ENCODE assay signal across 12 cellular contexts in the genomic region with DNA sequence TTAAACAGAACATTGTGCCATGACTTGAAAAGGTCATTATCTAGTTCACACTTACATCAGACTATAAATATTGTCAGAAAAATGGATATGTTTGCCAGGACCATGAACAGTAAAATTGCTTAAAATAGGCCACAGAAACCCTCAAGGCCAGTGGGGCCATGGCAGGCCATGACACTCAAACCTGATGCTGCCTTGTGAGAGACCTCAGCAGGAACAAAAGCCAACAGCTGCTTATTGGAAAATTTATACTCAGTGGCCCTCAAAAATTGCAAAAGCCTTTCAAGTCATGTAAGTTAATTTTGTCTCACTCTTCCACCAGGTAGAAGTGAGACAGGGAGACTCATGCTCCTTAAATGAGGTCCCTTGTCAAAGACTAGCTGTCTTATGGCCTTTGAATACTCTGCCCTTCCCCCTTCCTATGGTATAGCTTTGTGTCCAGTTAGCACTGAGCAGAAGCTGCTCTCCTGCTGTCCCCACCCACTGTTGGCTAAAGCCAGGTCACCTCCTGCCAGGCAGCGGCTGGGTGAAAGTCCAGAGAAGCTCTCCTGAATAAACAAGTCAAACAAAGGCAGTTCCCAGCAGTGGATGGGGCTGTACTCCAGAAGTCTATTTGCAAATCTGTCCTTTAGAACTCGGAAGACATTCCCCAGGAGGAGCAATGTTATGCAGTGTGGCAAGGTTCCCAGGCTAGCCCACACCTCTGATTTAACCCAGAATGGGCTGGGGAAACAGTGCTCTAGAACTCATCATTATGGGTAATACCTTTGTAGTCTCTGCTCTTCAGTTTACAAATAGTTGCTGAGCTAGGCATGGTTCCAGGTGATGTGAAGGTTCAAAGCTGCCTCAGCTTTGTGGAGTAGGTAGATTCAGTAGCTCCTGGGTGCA. TPM values are rescaled to one million over a fixed set of nuclear protein-coding genes. Genes with fewer than 3 reads are reported as not detected.
DNase-seq lines count a peak whose midpoint lies in the region; ATAC-seq, FAIRE-seq and TF ChIP-seq lines count a peak whose summit lies in the region.
"Had no signal": no experiment of that assay in that cellular context is flagged by ENCODE, and none has a peak within 500 bp of the region (broad histone marks: within the 10 kb centered on the region; RNA-seq: fewer than 3 reads in every experiment).

No MANE protein-coding gene starts in this region.

- TF ChIP-seq CTCF in choroid plexus epithelial cell (conservative IDR thresholded peaks at IDR 0.05; ENCODE audit: low read depth, low read length) (no peak), HepG2 (CRISPR knock-in tag; IDR thresholded peaks at IDR 0.05) (peak; percentile 37; the same call in 1 of the 2 replicates), GM13977 (IDR thresholded peaks at IDR 0.05; ENCODE audit: extremely low read depth, insufficient read depth, missing control alignments) (no peak)

- TSS peak; percentile 97 for BruUV-seq in HepG2 (replicated peaks; lab: Mats Ljungman, UMichigan)

- H3K4me3 ChIP-seq in choroid plexus epithelial cell (ENCODE audit: low read depth, low read length), result no peak overlapping the region
- peak overlapping the region in 1 of 3 experiments; percentile 20; a peak in 1 of 6 replicates for H3K4me3 ChIP-seq in HepG2 (replicated peaks in 1 of 3; ENCODE audit: insufficient read depth in 1 of 3, low read depth in 2 of 3, low read length in 3 of 3)
- peak overlapping the region in 1 of 5 donors; percentile 2 for H3K4me3 ChIP-seq in subcutaneous abdominal adipose tissue (ENCODE audit: low read depth in 1 of 5, low read length in 5 of 5)

- H2AFZ ChIP-seq in HepG2 (ENCODE audit: low read length), result no peak overlapping the region

- no peaks in the 10 kb centered on the region for H4K20me1 ChIP-seq in HepG2 (ENCODE audit: insufficient read depth, low read length)

- H3K4me3 Mint-ChIP-seq in activated T-helper 17 cell treated with anti-CD3 and anti-CD28 coated beads, Interleukin-2, amount 50 U/mL, for 72 hours, result no peak overlapping the region
- H3K4me3 Mint-ChIP-seq: central memory CD8-positive, alpha-beta T cell; T-cell had no signal

- TF ChIP-seq RAD21 in HepG2 (CRISPR knock-in tag; IDR thresholded peaks at IDR 0.05), result peak; percentile 70

- peaks cover 14% of the 10 kb centered on the region for H3K27me3 Mint-ChIP-seq in activated T-helper 17 cell treated with anti-CD3 and anti-CD28 coated beads, Interleukin-2, amount 50 U/mL, for 72 hours

- H3K27ac ChIP-seq in HepG2 (ENCODE audit: extremely low read length, insufficient read depth, low read length) (peak overlapping the region; percentile 90), subcutaneous abdominal adipose tissue (ENCODE audit: low read depth, low read length) (peak overlapping the region; percentile 83)

- TF ChIP-seq EP300 in HepG2 (IDR thresholded peaks at IDR 0.05; ENCODE audit: low read depth in 2 of 2, low read length in 2 of 2) (peak; percentile 36 to 93; a peak in 3 of 4 replicates), HepG2 (CRISPR knock-in tag; IDR thresholded peaks at IDR 0.05; ENCODE audit: borderline replicate concordance) (peak; percentile 97)

- POLR2A ChIA-PET in HepG2 (lab: Yijun Ruan, JAX), result interaction anchor here (0.7 to 6.7 kb wide), 24 partner anchors 9 to 1012 kb away, joined by 3 to 118 read pairs (median 5); partner anchors contain the start of genes ADM, CTR9, TMEM41B and WEE1

- H3K9ac ChIP-seq in HepG2 (ENCODE audit: insufficient read depth, low read depth, low read length) (peak overlapping the region; percentile 57), subcutaneous abdominal adipose tissue (ENCODE audit: low read length in 5 of 5) (peak overlapping the region in 2 of 5 donors; percentile 3 to 48)

- CTCF ChIA-PET in HepG2 (lab: Yijun Ruan, JAX; ENCODE audit: low intra/inter-chr PET ratio, low total read pairs), result interaction anchor here (1.8 kb wide), 1 partner anchor 40 kb away, joined by 6 read pairs; no protein-coding TSS in a partner anchor

- peak; percentile 59 to 73; a peak in 3 of 4 replicates for TF ChIP-seq POLR2A in HepG2 (IDR thresholded peaks at IDR 0.05; ENCODE audit: insufficient read depth in 1 of 2, low read depth in 2 of 2, low read length in 2 of 2)

- peak; percentile 97 for FAIRE-seq in HepG2 (lab: Jason Lieb, UNC)

- H3K9me3 ChIP-seq in HepG2 (ENCODE audit: low read length), result no peaks in the 10 kb centered on the region
- peaks cover 0 to 8% (median 0%) of the 10 kb centered on the region in 5 donors for H3K9me3 ChIP-seq in subcutaneous abdominal adipose tissue (ENCODE audit: control insufficient read depth in 5 of 5, low read length in 5 of 5)

- H3K4me2 ChIP-seq in HepG2 (ENCODE audit: low read depth, low read length), result peak overlapping the region; percentile 60

- peak; percentile 55 for DNase-seq in HuH-7 (ENCODE audit: low spot score)
- DNase-seq in choroid plexus epithelial cell (ENCODE audit: low read depth), result peak; percentile 85
- DNase-seq in HepG2 (ENCODE audit: low spot score), result peak; percentile 98
- no peak for DNase-seq in GM13977 (ENCODE audit: low spot score)
- DNase-seq in ACHN, result no peak
- DNase-seq: NCI-H2227 treated with DMSO at 0.1 percent for 48 hours, retina, T-cell had no signal

- H3K79me2 ChIP-seq in HepG2 (ENCODE audit: insufficient read depth, low read length), result no peaks in the 10 kb centered on the region

- peak; percentile 98 for ATAC-seq in HepG2
- no peak for ATAC-seq in activated T-helper 17 cell treated with anti-CD3 and anti-CD28 coated beads, Interleukin-2, amount 50 U/mL, for 72 hours (replicated peaks)
- ATAC-seq in HG02798 (IDR thresholded peaks at IDR 0.05; ENCODE audit: poor library complexity, unreplicated experiment), result no peak
- ATAC-seq: T-cell had no signal

- H3K36me3 ChIP-seq in HepG2 (replicated peaks in 1 of 2; ENCODE audit: control insufficient read depth in 1 of 2, insufficient read depth in 2 of 2, low read length in 2 of 2) (no peaks in the 10 kb centered on the region), subcutaneous abdominal adipose tissue (ENCODE audit: control insufficient read depth in 5 of 5, insufficient read depth in 5 of 5, low read length in 5 of 5) (no peaks in the 10 kb centered on the region)

- in situ Hi-C loops in HepG2 (cut with HindIII; ENCODE audit: extremely low pct_ligation_motif_present, low pct_unique_long_range_greater_than_20kb) (loop anchor here (10.0 kb wide), 2 partner anchors 472 to 562 kb away; no protein-coding TSS in a partner anchor), GM13977 (cut with MboI; ENCODE audit: low pct_unique_long_range_greater_than_20kb, low sequenced_read_pairs, unreplicated experiment) (loop anchor here (10.0 kb wide), 1 partner anchor 122 kb away; no protein-coding TSS in a partner anchor), ACHN (cut with HindIII; ENCODE audit: low pct_ligation_motif_present, low pct_unique_long_range_greater_than_20kb, low sequenced_read_pairs) (no loop called here)

- WGBS in HepG2 (ENCODE audit: low lambda C conversion rate), result 0% methylated on average over 2 of the region's 2 CpGs

- H3K9me3 Mint-ChIP-seq in activated T-helper 17 cell treated with anti-CD3 and anti-CD28 coated beads, Interleukin-2, amount 50 U/mL, for 72 hours, result no peaks in the 10 kb centered on the region
- H3K9me3 Mint-ChIP-seq: central memory CD8-positive, alpha-beta T cell; T-cell had no signal

- no peaks in the 10 kb centered on the region for H3K36me3 Mint-ChIP-seq in activated T-helper 17 cell treated with anti-CD3 and anti-CD28 coated beads, Interleukin-2, amount 50 U/mL, for 72 hours (ENCODE audit: low read depth)
- H3K36me3 Mint-ChIP-seq: T-cell had no signal

- H3K4me1 ChIP-seq in HepG2 (ENCODE audit: insufficient read depth, low read length) (peaks cover 74% of the 10 kb centered on the region), subcutaneous abdominal adipose tissue (ENCODE audit: control insufficient read depth in 5 of 5, insufficient read depth in 5 of 5, low read length in 5 of 5) (peaks cover 15 to 69% (median 62%) of the 10 kb centered on the region in 5 donors)

- no peaks in the 10 kb centered on the region for H3K27me3 ChIP-seq in HepG2 (ENCODE audit: control insufficient read depth in 1 of 2, insufficient read depth in 2 of 2, low read length in 2 of 2)
- H3K27me3 ChIP-seq in subcutaneous abdominal adipose tissue (ENCODE audit: control insufficient read depth in 5 of 5, insufficient read depth in 4 of 5, low read length in 5 of 5), result no peaks in the 10 kb centered on the region

- intact Hi-C loops in HepG2 (cut with micrococcal nuclease; ENCODE audit: unreplicated experiment), result loop anchor here (1.0 to 2.0 kb wide), 2 partner anchors 24 to 40 kb away; no protein-coding TSS in a partner anchor

- H3K4me1 Mint-ChIP-seq in activated T-helper 17 cell treated with anti-CD3 and anti-CD28 coated beads, Interleukin-2, amount 50 U/mL, for 72 hours, result peaks cover 19% of the 10 kb centered on the region
- H3K4me1 Mint-ChIP-seq: central memory CD8-positive, alpha-beta T cell had no signal

- H3K27ac Mint-ChIP-seq in activated T-helper 17 cell treated with anti-CD3 and anti-CD28 coated beads, Interleukin-2, amount 50 U/mL, for 72 hours, result no peak overlapping the region
- H3K27ac Mint-ChIP-seq: T-cell had no signal

RNA-seq across cellular contexts. Expression of gene ADM, which starts 21.4 kb away (rescaled TPM):
- total RNA-seq in HepG2 (2016; rRNA removed; fragmentation: Illumina TruSeq; extraction: Trizol), result 4.3 and 10.7 TPM in 2 replicates
- total RNA-seq in HepG2 (2016; cell fraction: cytosol; rRNA removed; fragmentation: Illumina TruSeq; extraction: Trizol; ENCODE audit: low read depth), result 3.1 and 3.7 TPM in 2 replicates
- 3.1 and 10.5 TPM in 2 replicates for total RNA-seq in HepG2 (2016; cell fraction: insoluble cytoplasmic fraction; rRNA removed; fragmentation: Illumina TruSeq; extraction: Trizol)
- 4.4 and 5.7 TPM in 2 replicates for total RNA-seq in HepG2 (2016; cell fraction: membrane; rRNA removed; fragmentation: Illumina TruSeq; extraction: Trizol)
- 9.8 and 17.4 TPM in 2 replicates for total RNA-seq in HepG2 (2016; cell fraction: nucleus; rRNA removed; fragmentation: Illumina TruSeq; extraction: Trizol)
- polyA plus RNA-seq in HepG2 (2011; rRNA removed), result 26.1 and 35.5 TPM in 2 replicates
- 35.7 and 40.9 TPM in 2 replicates for polyA plus RNA-seq in HepG2 (2011; cell fraction: cytosol; rRNA removed)
- polyA plus RNA-seq in HepG2 (2011; cell fraction: nucleus; rRNA removed), result 35.9 and 47.6 TPM in 2 replicates
- 18.1 and 31.9 TPM in 2 replicates for polyA plus RNA-seq in HepG2 (2012)
- polyA plus RNA-seq in HepG2 (2016; cell fraction: cytosol; fragmentation: Illumina TruSeq; extraction: Trizol; ENCODE audit: low read depth), result 1.5 and 1.7 TPM in 2 replicates
- 2.6 and 3.2 TPM in 2 replicates for polyA plus RNA-seq in HepG2 (2016; cell fraction: insoluble cytoplasmic fraction; fragmentation: Illumina TruSeq; extraction: Trizol; ENCODE audit: low read depth)
- polyA plus RNA-seq in HepG2 (2016; cell fraction: membrane; fragmentation: Illumina TruSeq; extraction: Trizol; ENCODE audit: low read depth), result 1.6 and 2.2 TPM in 2 replicates
- 25.4 and 29.5 TPM in 2 replicates for polyA plus RNA-seq in HepG2 (2016; cell fraction: nucleus; fragmentation: Illumina TruSeq; extraction: Trizol; ENCODE audit: insufficient read depth, low read depth)
- polyA minus RNA-seq in HepG2 (2011; rRNA and poly(A)+ RNA removed; ENCODE audit: low replicate concordance), result 67.2 and 67.7 TPM in 2 replicates
- polyA minus RNA-seq in HepG2 (2011; cell fraction: cytosol; rRNA and poly(A)+ RNA removed), result 20.9 and 26.9 TPM in 2 replicates
- 19.2 and 28.2 TPM in 2 replicates for polyA minus RNA-seq in HepG2 (2011; cell fraction: nucleus; rRNA and poly(A)+ RNA removed)
- total RNA-seq in activated T-helper 17 cell treated with anti-CD3 and anti-CD28 coated beads, Interleukin-2, amount 50 U/mL, for 72 hours, result 100 to 1,000 TPM in 1 of 2 donors, 10 to 100 TPM in 1; 11.7 to 100 TPM

RNA-seq across cellular contexts. Expression of gene SBF2, which starts 32.3 kb away (rescaled TPM):
- 24.0 and 29.9 TPM in 2 replicates for total RNA-seq in HepG2 (2016; rRNA removed; fragmentation: Illumina TruSeq; extraction: Trizol)
- total RNA-seq in HepG2 (2016; cell fraction: cytosol; rRNA removed; fragmentation: Illumina TruSeq; extraction: Trizol; ENCODE audit: low read depth), result 6.3 and 6.7 TPM in 2 replicates
- total RNA-seq in HepG2 (2016; cell fraction: insoluble cytoplasmic fraction; rRNA removed; fragmentation: Illumina TruSeq; extraction: Trizol), result 22.0 and 29.2 TPM in 2 replicates
- total RNA-seq in HepG2 (2016; cell fraction: membrane; rRNA removed; fragmentation: Illumina TruSeq; extraction: Trizol), result 11.3 and 12.9 TPM in 2 replicates
- total RNA-seq in HepG2 (2016; cell fraction: nucleus; rRNA removed; fragmentation: Illumina TruSeq; extraction: Trizol), result 26.4 and 32.0 TPM in 2 replicates
- 45.6 and 45.8 TPM in 2 replicates for polyA plus RNA-seq in HepG2 (2011; rRNA removed)
- 30.7 and 44.4 TPM in 2 replicates for polyA plus RNA-seq in HepG2 (2011; cell fraction: cytosol; rRNA removed)
- 31.7 and 32.8 TPM in 2 replicates for polyA plus RNA-seq in HepG2 (2011; cell fraction: nucleus; rRNA removed)
- 23.2 and 27.6 TPM in 2 replicates for polyA plus RNA-seq in HepG2 (2012)
- polyA plus RNA-seq in HepG2 (2016; cell fraction: cytosol; fragmentation: Illumina TruSeq; extraction: Trizol; ENCODE audit: low read depth), result 1.1 and 1.2 TPM in 2 replicates
- polyA plus RNA-seq in HepG2 (2016; cell fraction: insoluble cytoplasmic fraction; fragmentation: Illumina TruSeq; extraction: Trizol; ENCODE audit: low read depth), result 20.9 and 24.0 TPM in 2 replicates
- 3.6 and 5.5 TPM in 2 replicates for polyA plus RNA-seq in HepG2 (2016; cell fraction: membrane; fragmentation: Illumina TruSeq; extraction: Trizol; ENCODE audit: low read depth)
- polyA plus RNA-seq in HepG2 (2016; cell fraction: nucleus; fragmentation: Illumina TruSeq; extraction: Trizol; ENCODE audit: insufficient read depth, low read depth), result 21.9 and 25.7 TPM in 2 replicates
- polyA minus RNA-seq in HepG2 (2011; rRNA and poly(A)+ RNA removed; ENCODE audit: low replicate concordance), result 61.7 and 122 TPM in 2 replicates
- 38.2 and 59.0 TPM in 2 replicates for polyA minus RNA-seq in HepG2 (2011; cell fraction: cytosol; rRNA and poly(A)+ RNA removed)
- 120 and 149 TPM in 2 replicates for polyA minus RNA-seq in HepG2 (2011; cell fraction: nucleus; rRNA and poly(A)+ RNA removed)
- 10 to 100 TPM; 33.3 to 42.5 TPM for total RNA-seq in activated T-helper 17 cell treated with anti-CD3 and anti-CD28 coated beads, Interleukin-2, amount 50 U/mL, for 72 hours

Comparison
In these comparisons a context has a peak if more than half of its experiments do, and no peak if none do; other contexts are left out.
1. DNase-seq: peak in HuH-7 (single experiment), choroid plexus epithelial cell (single experiment) and HepG2 (single experiment); none in GM13977 (single experiment) and ACHN (single experiment).